ENCODE assay signal across 8 cellular contexts in genomic region chr2:165795011-165795410, GRCh38. TPM values are rescaled to one million over a fixed set of nuclear protein-coding genes. Genes with fewer than 3 reads are reported as not detected.
DNase-seq lines count a peak whose midpoint lies in the region; ATAC-seq and TF ChIP-seq lines count a peak whose summit lies in the region.

No MANE protein-coding gene starts in this region.

- peak overlapping the region; percentile 86 to 92 (median 89) for H3K27ac ChIP-seq in thyroid gland

- TF ChIP-seq POLR2A in thyroid gland (IDR thresholded peaks at IDR 0.05): no peak

- H3K9me3 ChIP-seq in MG63: no peaks in the 10 kb centered on the region
- no peaks in the 10 kb centered on the region for H3K9me3 ChIP-seq in thyroid gland

- H3K36me3 ChIP-seq in MG63 (no peaks in the 10 kb centered on the region), thyroid gland (no peaks in the 10 kb centered on the region)

- 47 to 53% methylated on average over 2 of the region's 2 CpGs for WGBS in thyroid gland, 2 donors

- peaks cover 0 to 19% of the 10 kb centered on the region in 2 donors for H3K4me1 ChIP-seq in thyroid gland

- H3K27me3 ChIP-seq in MG63 (no peaks in the 10 kb centered on the region), thyroid gland (no peaks in the 10 kb centered on the region)

- intact Hi-C loops in thyroid gland (cut with DNase I): loop anchor here (10.0 kb wide), 1 partner anchor 50 kb away; no protein-coding TSS in a partner anchor

- peak overlapping the region; percentile 48 for H3K4me3 ChIP-seq in MG63
- peak overlapping the region; percentile 54 to 55 for H3K4me3 ChIP-seq in foreskin fibroblast (ENCODE audit: low read depth in 1 of 2, low read length in 2 of 2)
- H3K4me3 ChIP-seq in thyroid gland (replicated peaks in 1 of 3): peak overlapping the region in 1 of 3 donors; percentile 72

- TF ChIP-seq CTCF in foreskin fibroblast (IDR thresholded peaks at IDR 0.05; ENCODE audit: low read depth, low read length) (no peak), thyroid gland (IDR thresholded peaks at IDR 0.05) (no peak)

- DNase-seq in A172 (ENCODE audit: low spot score) (peak; percentile 11), MG63 (no peak), foreskin fibroblast (no peak), thyroid gland (no peak)
- no peak for DNase-seq in stimulated activated CD8-positive, alpha-beta memory T cell treated with anti-CD3 and anti-CD28 coated beads, Interleukin-4, amount 100 ng/mL, for 48 hours
- DNase-seq in activated CD8-positive, alpha-beta memory T cell treated with anti-CD3 and anti-CD28 coated beads for 24 hours: no peak

- ATAC-seq in GM21360 (IDR thresholded peaks at IDR 0.05; ENCODE audit: unreplicated experiment) (peak; percentile 12), GM18873 (IDR thresholded peaks at IDR 0.05; ENCODE audit: low FRiP score, unreplicated experiment) (no peak)

RNA-seq across cellular contexts. Expression of gene GALNT3, which starts 1.0 kb away (rescaled TPM):
- not detected in 2 replicates for total RNA-seq in A172 (2014; rRNA removed; shearing (Covaris generic))
- 1.3 and 7.7 TPM in 2 replicates for total RNA-seq in MG63 (2014; rRNA removed; shearing (Covaris generic); ENCODE audit: low replicate concordance)
- total RNA-seq in thyroid gland: 10 to 100 TPM; 48.8 to 78.5 (median 59.2) TPM
